Comparison of ENCODE assay signal across 18 cellular contexts in genomic region chr7:139186146-139186545, GRCh38.
"Had no signal": no experiment of that assay in that cellular context is flagged by ENCODE, and none has a peak within 500 bp of the region (broad histone marks: within the 10 kb centered on the region; RNA-seq: fewer than 3 reads in every experiment).

No MANE protein-coding gene starts in this region.

- ATAC-seq: HepG2 had no signal

- DNase-seq: IMR-90, MM.1S, NCI-H1092 treated with DMSO at 0.1 percent for 48 hours, NCI-H1436, NCI-H187, NCI-H2029, NCI-H2081 treated with DMSO at 0.1 percent for 48 hours, NCI-H2171, NCI-H226, NCI-H446, NCI-H510A, NCI-H524 treated with DMSO at 0.1 percent for 48 hours, NCI-H69, NCI-H774, Right ventricle myocardium superior, RPMI8226, SIG-M5 had no signal
